Comparison of ENCODE assay signal across 1 cellular context in the genomic region with DNA sequence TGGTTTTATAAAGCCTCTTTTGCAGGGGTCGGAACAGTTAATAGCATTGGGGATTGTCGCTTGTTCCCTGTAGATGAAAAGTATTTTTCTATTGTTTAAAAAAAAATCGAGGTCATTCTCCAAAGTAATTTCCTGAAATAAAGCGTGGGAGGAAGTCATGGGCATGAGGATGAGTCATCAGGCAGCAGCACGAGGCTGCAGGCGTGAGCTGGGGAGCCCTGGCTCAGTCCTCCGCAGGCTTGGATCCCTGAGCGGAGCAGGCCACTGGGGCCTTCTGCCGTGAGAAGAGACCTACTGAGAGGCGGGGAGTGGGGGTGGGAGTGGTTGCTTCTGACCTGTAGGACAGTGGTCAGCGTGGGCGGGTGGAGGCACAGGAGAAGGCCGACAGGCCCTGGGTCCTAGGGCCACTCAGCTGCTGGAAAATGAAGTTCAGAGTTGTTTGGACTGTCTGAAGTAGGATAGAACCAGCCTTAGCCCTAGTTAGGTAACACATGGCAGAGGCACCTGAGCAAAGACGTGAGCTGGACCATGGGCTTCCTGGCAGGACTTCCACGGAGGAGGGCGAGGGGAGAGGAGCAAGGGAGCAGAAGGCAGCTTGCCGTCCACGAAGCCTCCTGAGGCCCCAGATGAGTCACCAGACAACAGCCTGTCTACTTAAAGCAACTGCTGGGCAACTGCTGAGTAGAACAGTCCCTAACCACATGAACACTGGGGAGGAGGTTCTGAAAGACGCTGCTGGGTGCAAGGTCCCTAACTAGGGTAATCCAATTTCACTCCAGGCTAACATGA.
A peak's percentile ranks its signal among the peaks of the same experiment; 100 is the strongest.
TF ChIP-seq lines count a peak whose summit lies in the region.

No MANE protein-coding gene starts in this region.

TF ChIP-seq in K562, 482 proteins besides CTCF, POLR2A, EP300 and RAD21 (continued from another document and continues in another):
- TF ChIP-seq, protein P1, sequence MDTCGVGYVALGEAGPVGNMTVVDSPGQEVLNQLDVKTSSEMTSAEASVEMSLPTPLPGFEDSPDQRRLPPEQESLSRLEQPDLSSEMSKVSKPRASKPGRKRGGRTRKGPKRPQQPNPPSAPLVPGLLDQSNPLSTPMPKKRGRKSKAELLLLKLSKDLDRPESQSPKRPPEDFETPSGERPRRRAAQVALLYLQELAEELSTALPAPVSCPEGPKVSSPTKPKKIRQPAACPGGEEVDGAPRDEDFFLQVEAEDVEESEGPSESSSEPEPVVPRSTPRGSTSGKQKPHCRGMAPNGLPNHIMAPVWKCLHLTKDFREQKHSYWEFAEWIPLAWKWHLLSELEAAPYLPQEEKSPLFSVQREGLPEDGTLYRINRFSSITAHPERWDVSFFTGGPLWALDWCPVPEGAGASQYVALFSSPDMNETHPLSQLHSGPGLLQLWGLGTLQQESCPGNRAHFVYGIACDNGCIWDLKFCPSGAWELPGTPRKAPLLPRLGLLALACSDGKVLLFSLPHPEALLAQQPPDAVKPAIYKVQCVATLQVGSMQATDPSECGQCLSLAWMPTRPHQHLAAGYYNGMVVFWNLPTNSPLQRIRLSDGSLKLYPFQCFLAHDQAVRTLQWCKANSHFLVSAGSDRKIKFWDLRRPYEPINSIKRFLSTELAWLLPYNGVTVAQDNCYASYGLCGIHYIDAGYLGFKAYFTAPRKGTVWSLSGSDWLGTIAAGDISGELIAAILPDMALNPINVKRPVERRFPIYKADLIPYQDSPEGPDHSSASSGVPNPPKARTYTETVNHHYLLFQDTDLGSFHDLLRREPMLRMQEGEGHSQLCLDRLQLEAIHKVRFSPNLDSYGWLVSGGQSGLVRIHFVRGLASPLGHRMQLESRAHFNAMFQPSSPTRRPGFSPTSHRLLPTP (IDR thresholded peaks at IDR 0.05; ENCODE audit: borderline replicate concordance, extremely low read depth, insufficient read length) = no peak
- TF ChIP-seq DACH1 (IDR thresholded peaks at IDR 0.05; ENCODE audit: partially characterized antibody) (no peak), ETV1 (tag; conservative IDR thresholded peaks at IDR 0.05; ENCODE audit: low read depth) (0 out of 2 replicates have a peak, but pooled peaks have one; percentile 58), RBM14 (IDR thresholded peaks at IDR 0.05; ENCODE audit: borderline replicate concordance, insufficient read depth, low read depth, low read length) (no peak), SIRT6 (IDR thresholded peaks at IDR 0.05; ENCODE audit: low read depth, low read length) (no peak), CBFA2T3 (IDR thresholded peaks at IDR 0.05) (no peak), ESRRA (IDR thresholded peaks at IDR 0.05; ENCODE audit: borderline replicate concordance, low read depth) (no peak), NEUROD1 (IDR thresholded peaks at IDR 0.05; ENCODE audit: borderline replicate concordance, low read depth, low read length, partially characterized antibody) (no peak), SREBF2 (CRISPR knock-in tag; IDR thresholded peaks at IDR 0.05) (no peak), NFYB (IDR thresholded peaks at IDR 0.05; ENCODE audit: extremely low read depth, insufficient read length) (no peak), DPF2 (IDR thresholded peaks at IDR 0.05) (peak; percentile 55; the same call in 1 of the 2 replicates), LEF1 (IDR thresholded peaks at IDR 0.05) (no peak), L3MBTL2 (IDR thresholded peaks at IDR 0.05) (peak; percentile 98), MYC (IDR thresholded peaks at IDR 0.05; ENCODE audit: low read depth, low read length) (peak; percentile 86), MYC (CRISPR knock-in tag; IDR thresholded peaks at IDR 0.05; ENCODE audit: borderline replicate concordance, low read depth) (no peak), GTF2A2 (tag; IDR thresholded peaks at IDR 0.05) (no peak), KLF10 (CRISPR knock-in tag; IDR thresholded peaks at IDR 0.05) (no peak), RUNX1 (IDR thresholded peaks at IDR 0.05; ENCODE audit: low read depth) (no peak)
- TF ChIP-seq, protein P2, sequence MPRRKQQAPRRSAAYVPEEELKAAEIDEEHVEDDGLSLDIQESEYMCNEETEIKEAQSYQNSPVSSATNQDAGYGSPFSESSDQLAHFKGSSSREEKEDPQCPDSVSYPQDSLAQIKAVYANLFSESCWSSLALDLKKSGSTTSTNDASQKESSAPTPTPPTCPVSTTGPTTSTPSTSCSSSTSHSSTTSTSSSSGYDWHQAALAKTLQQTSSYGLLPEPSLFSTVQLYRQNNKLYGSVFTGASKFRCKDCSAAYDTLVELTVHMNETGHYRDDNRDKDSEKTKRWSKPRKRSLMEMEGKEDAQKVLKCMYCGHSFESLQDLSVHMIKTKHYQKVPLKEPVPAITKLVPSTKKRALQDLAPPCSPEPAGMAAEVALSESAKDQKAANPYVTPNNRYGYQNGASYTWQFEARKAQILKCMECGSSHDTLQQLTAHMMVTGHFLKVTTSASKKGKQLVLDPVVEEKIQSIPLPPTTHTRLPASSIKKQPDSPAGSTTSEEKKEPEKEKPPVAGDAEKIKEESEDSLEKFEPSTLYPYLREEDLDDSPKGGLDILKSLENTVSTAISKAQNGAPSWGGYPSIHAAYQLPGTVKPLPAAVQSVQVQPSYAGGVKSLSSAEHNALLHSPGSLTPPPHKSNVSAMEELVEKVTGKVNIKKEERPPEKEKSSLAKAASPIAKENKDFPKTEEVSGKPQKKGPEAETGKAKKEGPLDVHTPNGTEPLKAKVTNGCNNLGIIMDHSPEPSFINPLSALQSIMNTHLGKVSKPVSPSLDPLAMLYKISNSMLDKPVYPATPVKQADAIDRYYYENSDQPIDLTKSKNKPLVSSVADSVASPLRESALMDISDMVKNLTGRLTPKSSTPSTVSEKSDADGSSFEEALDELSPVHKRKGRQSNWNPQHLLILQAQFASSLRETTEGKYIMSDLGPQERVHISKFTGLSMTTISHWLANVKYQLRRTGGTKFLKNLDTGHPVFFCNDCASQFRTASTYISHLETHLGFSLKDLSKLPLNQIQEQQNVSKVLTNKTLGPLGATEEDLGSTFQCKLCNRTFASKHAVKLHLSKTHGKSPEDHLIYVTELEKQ (CRISPR knock-in tag; IDR thresholded peaks at IDR 0.05) = no peak
- TF ChIP-seq, protein P3, sequence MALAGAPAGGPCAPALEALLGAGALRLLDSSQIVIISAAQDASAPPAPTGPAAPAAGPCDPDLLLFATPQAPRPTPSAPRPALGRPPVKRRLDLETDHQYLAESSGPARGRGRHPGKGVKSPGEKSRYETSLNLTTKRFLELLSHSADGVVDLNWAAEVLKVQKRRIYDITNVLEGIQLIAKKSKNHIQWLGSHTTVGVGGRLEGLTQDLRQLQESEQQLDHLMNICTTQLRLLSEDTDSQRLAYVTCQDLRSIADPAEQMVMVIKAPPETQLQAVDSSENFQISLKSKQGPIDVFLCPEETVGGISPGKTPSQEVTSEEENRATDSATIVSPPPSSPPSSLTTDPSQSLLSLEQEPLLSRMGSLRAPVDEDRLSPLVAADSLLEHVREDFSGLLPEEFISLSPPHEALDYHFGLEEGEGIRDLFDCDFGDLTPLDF (CRISPR knock-in tag; IDR thresholded peaks at IDR 0.05) = no peak
- TF ChIP-seq, protein P4, sequence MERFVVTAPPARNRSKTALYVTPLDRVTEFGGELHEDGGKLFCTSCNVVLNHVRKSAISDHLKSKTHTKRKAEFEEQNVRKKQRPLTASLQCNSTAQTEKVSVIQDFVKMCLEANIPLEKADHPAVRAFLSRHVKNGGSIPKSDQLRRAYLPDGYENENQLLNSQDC (CRISPR knock-in tag; IDR thresholded peaks at IDR 0.05) = no peak
- TF ChIP-seq, protein P5, sequence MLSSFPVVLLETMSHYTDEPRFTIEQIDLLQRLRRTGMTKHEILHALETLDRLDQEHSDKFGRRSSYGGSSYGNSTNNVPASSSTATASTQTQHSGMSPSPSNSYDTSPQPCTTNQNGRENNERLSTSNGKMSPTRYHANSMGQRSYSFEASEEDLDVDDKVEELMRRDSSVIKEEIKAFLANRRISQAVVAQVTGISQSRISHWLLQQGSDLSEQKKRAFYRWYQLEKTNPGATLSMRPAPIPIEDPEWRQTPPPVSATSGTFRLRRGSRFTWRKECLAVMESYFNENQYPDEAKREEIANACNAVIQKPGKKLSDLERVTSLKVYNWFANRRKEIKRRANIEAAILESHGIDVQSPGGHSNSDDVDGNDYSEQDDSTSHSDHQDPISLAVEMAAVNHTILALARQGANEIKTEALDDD (IDR thresholded peaks at IDR 0.05) = no peak
- TF ChIP-seq, protein P6, sequence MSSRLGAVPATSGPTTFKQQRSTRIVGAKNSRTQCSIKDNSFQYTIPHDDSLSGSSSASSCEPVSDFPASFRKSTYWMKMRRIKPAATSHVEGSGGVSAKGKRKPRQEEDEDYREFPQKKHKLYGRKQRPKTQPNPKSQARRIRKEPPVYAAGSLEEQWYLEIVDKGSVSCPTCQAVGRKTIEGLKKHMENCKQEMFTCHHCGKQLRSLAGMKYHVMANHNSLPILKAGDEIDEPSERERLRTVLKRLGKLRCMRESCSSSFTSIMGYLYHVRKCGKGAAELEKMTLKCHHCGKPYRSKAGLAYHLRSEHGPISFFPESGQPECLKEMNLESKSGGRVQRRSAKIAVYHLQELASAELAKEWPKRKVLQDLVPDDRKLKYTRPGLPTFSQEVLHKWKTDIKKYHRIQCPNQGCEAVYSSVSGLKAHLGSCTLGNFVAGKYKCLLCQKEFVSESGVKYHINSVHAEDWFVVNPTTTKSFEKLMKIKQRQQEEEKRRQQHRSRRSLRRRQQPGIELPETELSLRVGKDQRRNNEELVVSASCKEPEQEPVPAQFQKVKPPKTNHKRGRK (tag; IDR thresholded peaks at IDR 0.05) = no peak
- TF ChIP-seq, protein P7, sequence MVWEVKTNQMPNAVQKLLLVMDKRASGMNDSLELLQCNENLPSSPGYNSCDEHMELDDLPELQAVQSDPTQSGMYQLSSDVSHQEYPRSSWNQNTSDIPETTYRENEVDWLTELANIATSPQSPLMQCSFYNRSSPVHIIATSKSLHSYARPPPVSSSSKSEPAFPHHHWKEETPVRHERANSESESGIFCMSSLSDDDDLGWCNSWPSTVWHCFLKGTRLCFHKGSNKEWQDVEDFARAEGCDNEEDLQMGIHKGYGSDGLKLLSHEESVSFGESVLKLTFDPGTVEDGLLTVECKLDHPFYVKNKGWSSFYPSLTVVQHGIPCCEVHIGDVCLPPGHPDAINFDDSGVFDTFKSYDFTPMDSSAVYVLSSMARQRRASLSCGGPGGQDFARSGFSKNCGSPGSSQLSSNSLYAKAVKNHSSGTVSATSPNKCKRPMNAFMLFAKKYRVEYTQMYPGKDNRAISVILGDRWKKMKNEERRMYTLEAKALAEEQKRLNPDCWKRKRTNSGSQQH (CRISPR knock-in tag; IDR thresholded peaks at IDR 0.05) = no peak
- TF ChIP-seq, protein P8, sequence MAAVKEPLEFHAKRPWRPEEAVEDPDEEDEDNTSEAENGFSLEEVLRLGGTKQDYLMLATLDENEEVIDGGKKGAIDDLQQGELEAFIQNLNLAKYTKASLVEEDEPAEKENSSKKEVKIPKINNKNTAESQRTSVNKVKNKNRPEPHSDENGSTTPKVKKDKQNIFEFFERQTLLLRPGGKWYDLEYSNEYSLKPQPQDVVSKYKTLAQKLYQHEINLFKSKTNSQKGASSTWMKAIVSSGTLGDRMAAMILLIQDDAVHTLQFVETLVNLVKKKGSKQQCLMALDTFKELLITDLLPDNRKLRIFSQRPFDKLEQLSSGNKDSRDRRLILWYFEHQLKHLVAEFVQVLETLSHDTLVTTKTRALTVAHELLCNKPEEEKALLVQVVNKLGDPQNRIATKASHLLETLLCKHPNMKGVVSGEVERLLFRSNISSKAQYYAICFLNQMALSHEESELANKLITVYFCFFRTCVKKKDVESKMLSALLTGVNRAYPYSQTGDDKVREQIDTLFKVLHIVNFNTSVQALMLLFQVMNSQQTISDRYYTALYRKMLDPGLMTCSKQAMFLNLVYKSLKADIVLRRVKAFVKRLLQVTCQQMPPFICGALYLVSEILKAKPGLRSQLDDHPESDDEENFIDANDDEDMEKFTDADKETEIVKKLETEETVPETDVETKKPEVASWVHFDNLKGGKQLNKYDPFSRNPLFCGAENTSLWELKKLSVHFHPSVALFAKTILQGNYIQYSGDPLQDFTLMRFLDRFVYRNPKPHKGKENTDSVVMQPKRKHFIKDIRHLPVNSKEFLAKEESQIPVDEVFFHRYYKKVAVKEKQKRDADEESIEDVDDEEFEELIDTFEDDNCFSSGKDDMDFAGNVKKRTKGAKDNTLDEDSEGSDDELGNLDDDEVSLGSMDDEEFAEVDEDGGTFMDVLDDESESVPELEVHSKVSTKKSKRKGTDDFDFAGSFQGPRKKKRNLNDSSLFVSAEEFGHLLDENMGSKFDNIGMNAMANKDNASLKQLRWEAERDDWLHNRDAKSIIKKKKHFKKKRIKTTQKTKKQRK (IDR thresholded peaks at IDR 0.05; ENCODE audit: borderline replicate concordance, low read depth, low read length) = no peak
- TF ChIP-seq, protein P9, sequence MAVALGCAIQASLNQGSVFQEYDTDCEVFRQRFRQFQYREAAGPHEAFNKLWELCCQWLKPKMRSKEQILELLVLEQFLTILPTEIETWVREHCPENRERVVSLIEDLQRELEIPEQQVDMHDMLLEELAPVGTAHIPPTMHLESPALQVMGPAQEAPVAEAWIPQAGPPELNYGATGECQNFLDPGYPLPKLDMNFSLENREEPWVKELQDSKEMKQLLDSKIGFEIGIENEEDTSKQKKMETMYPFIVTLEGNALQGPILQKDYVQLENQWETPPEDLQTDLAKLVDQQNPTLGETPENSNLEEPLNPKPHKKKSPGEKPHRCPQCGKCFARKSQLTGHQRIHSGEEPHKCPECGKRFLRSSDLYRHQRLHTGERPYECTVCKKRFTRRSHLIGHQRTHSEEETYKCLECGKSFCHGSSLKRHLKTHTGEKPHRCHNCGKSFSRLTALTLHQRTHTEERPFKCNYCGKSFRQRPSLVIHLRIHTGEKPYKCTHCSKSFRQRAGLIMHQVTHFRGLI (CRISPR knock-in tag; IDR thresholded peaks at IDR 0.05) = peak; percentile 54; the same call in 1 of the 2 replicates
